ENCODE assay signal across 1 cellular context in the genomic region with DNA sequence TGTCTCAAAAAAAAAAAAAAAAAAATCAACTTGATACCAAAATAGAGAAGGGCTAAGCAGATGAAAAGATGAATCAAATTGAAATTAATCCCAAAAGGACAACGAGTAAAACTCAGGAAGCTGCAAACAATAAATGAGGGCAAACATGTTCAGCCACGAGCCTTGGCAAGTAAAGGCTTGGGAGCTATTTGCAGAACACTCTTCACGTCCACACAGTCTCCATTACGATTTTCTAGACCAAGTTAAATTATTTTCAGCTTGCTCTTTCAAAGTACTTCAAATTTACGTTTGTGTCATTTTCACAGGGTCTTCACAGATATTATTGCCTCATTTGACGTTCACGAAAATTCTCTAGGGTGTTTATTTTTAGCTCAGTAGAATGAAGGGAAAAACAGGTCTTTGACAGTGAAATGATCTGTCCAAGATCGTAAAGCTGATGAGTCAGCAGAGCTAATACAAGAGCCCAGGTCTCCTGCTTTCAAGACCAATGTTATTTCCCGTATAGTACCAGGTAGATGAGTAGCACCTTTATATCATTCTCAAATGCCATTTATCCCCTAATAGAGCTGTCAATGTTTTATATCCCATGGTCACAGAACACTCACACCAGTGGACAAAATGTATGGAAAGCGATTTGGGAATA.
A peak's percentile ranks its signal among the peaks of the same experiment; 100 is the strongest.
TF ChIP-seq lines count a peak whose summit lies in the region.

No MANE protein-coding gene starts in this region.

TF ChIP-seq in IMR-90, 13 proteins besides CTCF, POLR2A, EP300 and RAD21:
- TF ChIP-seq SMC3 (IDR thresholded peaks at IDR 0.05; ENCODE audit: low read depth, low read length), result no peak
- TF ChIP-seq MAFK (IDR thresholded peaks at IDR 0.05; ENCODE audit: low read depth, low read length), result peak; percentile 79
